In the genomic region with DNA sequence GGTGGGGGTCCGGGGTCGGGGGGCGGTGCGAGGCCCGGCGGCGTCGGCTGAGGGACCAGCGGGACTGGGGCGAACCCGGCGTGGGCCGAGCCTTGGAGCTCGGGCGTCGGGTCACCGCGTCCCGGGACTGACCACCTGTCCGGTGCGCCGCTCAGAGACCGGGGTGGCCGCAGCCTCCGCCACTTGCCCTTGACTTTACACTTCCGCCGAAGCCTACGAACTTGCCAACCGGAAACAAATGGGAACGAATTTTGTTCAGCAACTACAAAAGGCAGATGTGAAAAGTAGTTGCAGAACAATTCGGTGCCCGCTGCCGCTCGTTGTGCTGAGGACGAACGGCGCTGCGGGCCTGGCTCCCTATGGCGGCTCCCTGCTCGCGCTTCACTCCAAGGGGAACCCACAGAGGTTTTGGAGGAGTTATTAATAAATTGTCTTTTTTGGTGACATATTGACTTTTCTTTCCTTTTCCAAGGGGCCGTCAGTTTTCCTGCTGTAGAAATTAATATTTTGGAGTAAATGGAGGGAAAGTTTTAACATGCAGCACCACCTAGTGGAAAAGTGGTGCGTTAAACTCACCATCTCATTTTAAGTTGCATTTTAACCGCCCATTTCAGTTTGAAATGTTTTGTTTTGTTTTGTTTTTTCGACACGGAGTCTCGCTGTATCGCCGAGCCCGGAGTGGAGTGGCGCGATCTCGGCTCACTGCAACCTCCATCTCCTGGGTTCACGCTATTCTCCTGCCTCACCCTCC, we compare ENCODE assay signal across 8 cellular contexts. TPM values are rescaled to one million over a fixed set of nuclear protein-coding genes. Genes with fewer than 3 reads are reported as not detected.
DNase-seq lines count a peak whose midpoint lies in the region; ATAC-seq and TF ChIP-seq lines count a peak whose summit lies in the region.

No MANE protein-coding gene starts in this region.

- H3K36me3 Mint-ChIP-seq in CD8-positive, alpha-beta T cell, result peaks cover 13% of the 10 kb centered on the region

- no peaks in the 10 kb centered on the region for H3K9me3 Mint-ChIP-seq in CD8-positive, alpha-beta T cell

- H3K27ac ChIP-seq in CD8-positive, alpha-beta T cell (ENCODE audit: low read depth, low read length), result peak overlapping the region; percentile 89
- peak overlapping the region; percentile 98 for H3K27ac ChIP-seq in epithelial cell of prostate

- peak; percentile 96 for TF ChIP-seq CTCF in CD8-positive, alpha-beta T cell (IDR thresholded peaks at IDR 0.05)

- no peaks in the 10 kb centered on the region for H3K9me3 ChIP-seq in CD8-positive, alpha-beta T cell (ENCODE audit: low read length)
- H3K9me3 ChIP-seq in NT2/D1 (ENCODE audit: insufficient read depth, low read length) (no peaks in the 10 kb centered on the region), mucosa of stomach (ENCODE audit: control insufficient read depth, low read length) (no peaks in the 10 kb centered on the region)

- no peaks in the 10 kb centered on the region for H3K36me3 ChIP-seq in CD8-positive, alpha-beta T cell (ENCODE audit: insufficient read depth, low read length)
- peaks cover 15% of the 10 kb centered on the region for H3K36me3 ChIP-seq in NT2/D1 (ENCODE audit: insufficient read depth, insufficient read length, low read length)
- no peaks in the 10 kb centered on the region for H3K36me3 ChIP-seq in mucosa of stomach (ENCODE audit: control insufficient read depth, insufficient read depth, low read length)

- H3K4me1 ChIP-seq in CD8-positive, alpha-beta T cell (ENCODE audit: insufficient read depth, low read length), result peaks cover 4% of the 10 kb centered on the region
- no peaks in the 10 kb centered on the region for H3K4me1 ChIP-seq in NT2/D1 (ENCODE audit: insufficient read depth, insufficient read length)
- no peaks in the 10 kb centered on the region for H3K4me1 ChIP-seq in mucosa of stomach (ENCODE audit: control insufficient read depth, insufficient read depth, low read length)

- ATAC-seq in CD8-positive, alpha-beta T cell, result peak; percentile 26
- ATAC-seq in GM19395 (IDR thresholded peaks at IDR 0.05; ENCODE audit: unreplicated experiment), result peak; percentile 38
- peak; percentile 21 for ATAC-seq in HG03565 (IDR thresholded peaks at IDR 0.05; ENCODE audit: unreplicated experiment)

- CTCF ChIA-PET in CD8-positive, alpha-beta T cell (lab: Charles Lee), result interaction anchor here (0.6 to 3.4 kb wide), 19 partner anchors 8 to 434 kb away, joined by 3 to 13 read pairs (median 3); a partner anchor contains a TSS

- no peaks in the 10 kb centered on the region for H3K27me3 Mint-ChIP-seq in CD8-positive, alpha-beta T cell (ENCODE audit: low read depth)

- peaks cover 10% of the 10 kb centered on the region for H3K4me1 Mint-ChIP-seq in CD8-positive, alpha-beta T cell (ENCODE audit: low read depth)

- POLR2A ChIA-PET in CD8-positive, alpha-beta T cell (lab: Charles Lee), result interaction anchor here (0.7 to 3.0 kb wide), 9 partner anchors 32 to 729 kb away, joined by 3 to 29 read pairs (median 6); a partner anchor contains a TSS

- intact Hi-C loops in CD8-positive, alpha-beta T cell (cut with DNase I, micrococcal nuclease), result loop anchor here (1.0 to 10.0 kb wide), 13 partner anchors 31 to 1943 kb away; a partner anchor contains a TSS

- DNase-seq in CD8-positive, alpha-beta T cell, result peak; percentile 37 to 76 (median 57)
- DNase-seq in NT2/D1 (ENCODE audit: low read depth, low spot score) (peak; percentile 27), epithelial cell of prostate (ENCODE audit: low read depth, low spot score) (no peak)
- DNase-seq in activated CD8-positive, alpha-beta memory T cell treated with anti-CD3 and anti-CD28 coated beads, Interleukin-2, amount 50 U/mL, for 48 hours, result peak; percentile 85
- DNase-seq in stimulated activated CD8-positive, alpha-beta memory T cell treated with anti-CD3 and anti-CD28 coated beads, Interleukin-7, amount 100 ng/mL, for 4 hours (ENCODE audit: low read depth in 2 of 2), result peak; percentile 25 to 40

- peak overlapping the region; percentile 88 for H3K9ac ChIP-seq in NT2/D1 (ENCODE audit: insufficient read length, low read depth)
- peak overlapping the region; percentile 94 for H3K9ac ChIP-seq in mucosa of stomach (ENCODE audit: low read length)

- H3K27ac Mint-ChIP-seq in CD8-positive, alpha-beta T cell, result peak overlapping the region; percentile 99

- no peaks in the 10 kb centered on the region for H3K27me3 ChIP-seq in CD8-positive, alpha-beta T cell (ENCODE audit: insufficient read depth, low read length)
- no peaks in the 10 kb centered on the region for H3K27me3 ChIP-seq in NT2/D1 (ENCODE audit: insufficient read depth, insufficient read length)
- H3K27me3 ChIP-seq in mucosa of stomach (ENCODE audit: control insufficient read depth, insufficient read depth, low read length), result no peaks in the 10 kb centered on the region

- H3K4me3 ChIP-seq in CD8-positive, alpha-beta T cell (ENCODE audit: low read depth, low read length), result peak overlapping the region; percentile 59
- peak overlapping the region; percentile 82 for H3K4me3 ChIP-seq in NT2/D1 (ENCODE audit: insufficient read length, low read depth)
- H3K4me3 ChIP-seq in mucosa of stomach (ENCODE audit: low read length), result peak overlapping the region; percentile 44

- peak overlapping the region; percentile 98 for H3K4me3 Mint-ChIP-seq in CD8-positive, alpha-beta T cell

RNA-seq across cellular contexts. Expression of a gene that starts 0.5 kb away (rescaled TPM):
- 1 to 10 TPM; 4.2 to 4.4 TPM for total RNA-seq in CD8-positive, alpha-beta T cell

RNA-seq across cellular contexts. Expression of a gene that starts 31.2 kb away (rescaled TPM):
- total RNA-seq in CD8-positive, alpha-beta T cell, result 10 to 100 TPM; 19.8 to 21.0 TPM

RNA-seq across cellular contexts. Expression of a gene that starts 59.7 kb away (rescaled TPM):
- 10 to 100 TPM; 29.9 to 31.0 TPM for total RNA-seq in CD8-positive, alpha-beta T cell
